In genomic region chr3:184361932-184362667, GRCh38 we compare ENCODE assay signal across 8 cellular contexts. TPM values are rescaled to one million over a fixed set of nuclear protein-coding genes. Genes with fewer than 3 reads are reported as not detected.
DNase-seq lines count a peak whose midpoint lies in the region; ATAC-seq and TF ChIP-seq lines count a peak whose summit lies in the region.

No MANE protein-coding gene starts in this region.

- TF ChIP-seq CTCF in NB4 (IDR thresholded peaks at IDR 0.05; ENCODE audit: low read depth, low read length), result no peak

- TF ChIP-seq POLR2A in NB4 (IDR thresholded peaks at IDR 0.05; ENCODE audit: extremely low read depth, insufficient read length), result peak; percentile 38

- DNase-seq in COR-L47 (lab: John Stamatoyannopoulos, UW) (peak; percentile 71), NB4 (ENCODE audit: low read depth) (peak; percentile 79), UCSD-AML1 (lab: John Stamatoyannopoulos, UW; ENCODE audit: unreplicated experiment) (peak; percentile 67), cerebellum (ENCODE audit: low spot score) (peak; percentile 53), left lobe of liver (ENCODE audit: low spot score) (peak; percentile 79), OCI-M2 (lab: John Stamatoyannopoulos, UW; ENCODE audit: unreplicated experiment) (no peak)
- DNase-seq in stimulated activated CD4-positive, alpha-beta T cell treated with anti-CD3 and anti-CD28 coated beads, Interleukin-4, amount 100 ng/mL, for 1 hour, result peak; percentile 48

- H3K4me3 ChIP-seq in NB4 (ENCODE audit: low read depth, low read length), result peak overlapping the region; percentile 79

- peak; percentile 4 for ATAC-seq in GM21619 (IDR thresholded peaks at IDR 0.05; ENCODE audit: unreplicated experiment)
- peak; percentile 47 for ATAC-seq in left lobe of liver

RNA-seq across cellular contexts. Expression of gene POLR2H, which starts 0.6 kb away (rescaled TPM):
- total RNA-seq in cerebellum (32.5 TPM), left lobe of liver (33.9 TPM)

RNA-seq across cellular contexts. Expression of gene CLCN2, which starts 0.7 kb away (rescaled TPM):
- 16.0 TPM for total RNA-seq in cerebellum
- total RNA-seq in left lobe of liver, result 4.8 TPM

RNA-seq across cellular contexts. Expression of gene THPO, which starts 15.9 kb away (rescaled TPM):
- total RNA-seq in cerebellum (0.36 TPM), left lobe of liver (8.5 TPM)

RNA-seq across cellular contexts. Expression of gene CHRD, which starts 17.8 kb away (rescaled TPM):
- total RNA-seq in cerebellum, result 10.3 TPM
- total RNA-seq in left lobe of liver, result 88.3 TPM

RNA-seq across cellular contexts. Expression of gene FAM131A, which starts 24.7 kb away (rescaled TPM):
- total RNA-seq in cerebellum (28.6 TPM), left lobe of liver (2.5 TPM)
